28 cellular contexts compared by ENCODE assay signal in the genomic region with DNA sequence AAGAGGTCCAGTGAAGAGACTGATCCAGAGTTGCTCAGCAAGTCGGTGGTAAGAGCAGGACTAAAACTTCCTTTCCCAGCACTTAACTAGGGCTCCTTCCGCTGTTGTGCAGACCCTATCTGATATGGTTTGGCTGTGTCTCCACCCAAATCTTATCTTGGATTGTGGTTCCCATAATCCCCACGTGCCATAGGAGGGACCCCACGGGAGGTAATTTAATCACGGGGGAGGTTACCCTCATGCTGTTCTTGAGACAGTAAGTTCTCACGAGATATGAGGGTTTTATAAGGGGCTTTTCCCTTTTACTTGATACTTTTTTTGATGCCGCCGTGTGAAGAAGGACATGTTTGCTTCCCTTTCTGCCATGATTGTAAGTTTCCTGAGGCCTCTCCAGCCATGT.
"Had no signal": no experiment of that assay in that cellular context is flagged by ENCODE, and none has a peak within 500 bp of the region (broad histone marks: within the 10 kb centered on the region; RNA-seq: fewer than 3 reads in every experiment).

No MANE protein-coding gene starts in this region.

- H3K27me3 Mint-ChIP-seq: activated CD4-positive, alpha-beta memory T cell treated with anti-CD3 and anti-CD28 coated beads, Interleukin-2, amount 10 ng/mL, durations not matched to agents 7 days and 5 days; activated CD4-positive, alpha-beta T cell treated with anti-CD3 and anti-CD28 coated beads, Interleukin-2, amount 10 ng/mL, durations not matched to agents 7 days and 5 days; activated naive CD8-positive, alpha-beta T cell treated with anti-CD3 and anti-CD28 coated beads, Interleukin-2, amount 10 ng/mL, durations not matched to agents 7 days and 5 days; activated T-helper 17 cell treated with anti-CD3 and anti-CD28 coated beads, Interleukin-2, amount 50 U/mL, for 72 hours; central memory CD8-positive, alpha-beta T cell; dendritic cell treated with granulocyte-macrophage colony-stimulating factor and Interleukin-4, amounts not matched to agents 40 ng/mL and 50 ng/mL, for 4 days had no signal

- H3K27ac Mint-ChIP-seq: activated CD4-positive, alpha-beta memory T cell treated with anti-CD3 and anti-CD28 coated beads, Interleukin-2, amount 10 ng/mL, durations not matched to agents 7 days and 5 days; activated CD4-positive, alpha-beta T cell treated with anti-CD3 and anti-CD28 coated beads, Interleukin-2, amount 10 ng/mL, durations not matched to agents 7 days and 5 days; activated naive CD4-positive, alpha-beta T cell treated with anti-CD3 and anti-CD28 coated beads, Interleukin-2, amount 50 U/mL, for 72 hours; activated naive CD8-positive, alpha-beta T cell treated with anti-CD3 and anti-CD28 coated beads, Interleukin-2, amount 10 ng/mL, durations not matched to agents 7 days and 5 days; activated T-helper 17 cell treated with anti-CD3 and anti-CD28 coated beads, Interleukin-2, amount 50 U/mL, for 72 hours; brain; dendritic cell treated with granulocyte-macrophage colony-stimulating factor and Interleukin-4, amounts not matched to agents 40 ng/mL and 50 ng/mL, for 4 days had no signal

- H3K27ac ChIP-seq: ascending aorta, breast epithelium, coronary artery, dorsolateral prefrontal cortex, esophagus muscularis mucosa, foreskin keratinocyte, gastrocnemius medialis, heart left ventricle had no signal

- H3K9me3 ChIP-seq: ascending aorta, breast epithelium, esophagus muscularis mucosa, gastrocnemius medialis, heart left ventricle had no signal

- H3K9me3 Mint-ChIP-seq: activated CD4-positive, alpha-beta memory T cell treated with anti-CD3 and anti-CD28 coated beads, Interleukin-2, amount 10 ng/mL, durations not matched to agents 7 days and 5 days; activated CD4-positive, alpha-beta T cell treated with anti-CD3 and anti-CD28 coated beads, Interleukin-2, amount 10 ng/mL, durations not matched to agents 7 days and 5 days; activated naive CD4-positive, alpha-beta T cell treated with anti-CD3 and anti-CD28 coated beads, Interleukin-2, amount 50 U/mL, for 72 hours; activated naive CD8-positive, alpha-beta T cell treated with anti-CD3 and anti-CD28 coated beads, Interleukin-2, amount 10 ng/mL, durations not matched to agents 7 days and 5 days; activated T-cell treated with anti-CD3 and anti-CD28 coated beads, Interleukin-2, amount 50 U/mL, for 4 hours; activated T-helper 17 cell treated with anti-CD3 and anti-CD28 coated beads, Interleukin-2, amount 50 U/mL, for 72 hours; brain; central memory CD8-positive, alpha-beta T cell; dendritic cell treated with granulocyte-macrophage colony-stimulating factor and Interleukin-4, amounts not matched to agents 40 ng/mL and 50 ng/mL, for 4 days had no signal

- H3K4me3 ChIP-seq: ascending aorta, breast epithelium, coronary artery, dorsolateral prefrontal cortex, esophagus muscularis mucosa, gastrocnemius medialis, heart left ventricle had no signal

- H3K4me3 Mint-ChIP-seq: activated CD4-positive, alpha-beta memory T cell treated with anti-CD3 and anti-CD28 coated beads, Interleukin-2, amount 10 ng/mL, durations not matched to agents 7 days and 5 days; activated CD4-positive, alpha-beta T cell treated with anti-CD3 and anti-CD28 coated beads, Interleukin-2, amount 10 ng/mL, durations not matched to agents 7 days and 5 days; activated naive CD8-positive, alpha-beta T cell treated with anti-CD3 and anti-CD28 coated beads, Interleukin-2, amount 10 ng/mL, durations not matched to agents 7 days and 5 days; activated T-cell treated with anti-CD3 and anti-CD28 coated beads, Interleukin-2, amount 50 U/mL, for 4 hours; activated T-helper 17 cell treated with anti-CD3 and anti-CD28 coated beads, Interleukin-2, amount 50 U/mL, for 72 hours; brain; central memory CD8-positive, alpha-beta T cell; dendritic cell treated with granulocyte-macrophage colony-stimulating factor and Interleukin-4, amounts not matched to agents 40 ng/mL and 50 ng/mL, for 4 days had no signal

- DNase-seq: activated CD4-positive, alpha-beta memory T cell treated with anti-CD3 and anti-CD28 coated beads, Interleukin-2, amount 10 ng/mL, durations not matched to agents 7 days and 5 days; activated CD4-positive, alpha-beta T cell treated with anti-CD3 and anti-CD28 coated beads for 1 hour; activated CD4-positive, alpha-beta T cell treated with anti-CD3 and anti-CD28 coated beads for 4 hours; activated CD4-positive, alpha-beta T cell treated with anti-CD3 and anti-CD28 coated beads, Interleukin-2, amount 10 ng/mL, durations not matched to agents 7 days and 5 days; activated CD4-positive, alpha-beta T cell treated with anti-CD3 and anti-CD28 coated beads, Interleukin-2, amount 50 U/mL, for 4 hours; activated CD8-positive, alpha-beta memory T cell treated with anti-CD3 and anti-CD28 coated beads for 24 hours; activated effector memory CD4-positive, alpha-beta T cell treated with Interleukin-2 at 50 U/mL for 16 hours; activated gamma-delta T cell treated with Interleukin-2 at 50 U/mL for 16 hours; activated naive CD4-positive, alpha-beta T cell treated with Interleukin-2 at 50 U/mL for 16 hours; activated naive CD8-positive, alpha-beta T cell treated with anti-CD3 and anti-CD28 coated beads, Interleukin-2, amount 10 ng/mL, durations not matched to agents 7 days and 5 days; activated T-cell treated with anti-CD3 and anti-CD28 coated beads, Interleukin-2, amount 50 U/mL, for 4 hours; dorsolateral prefrontal cortex; effector memory CD4-positive, alpha-beta T cell; erythroblast; foreskin keratinocyte; gastrocnemius medialis; glutamatergic neuron; heart left ventricle; T-helper 2 cell had no signal

- H3K27me3 ChIP-seq: ascending aorta, breast epithelium, esophagus muscularis mucosa, foreskin keratinocyte, gastrocnemius medialis, heart left ventricle had no signal

- H3K4me1 ChIP-seq: ascending aorta, breast epithelium, esophagus muscularis mucosa, foreskin keratinocyte, gastrocnemius medialis had no signal

- H3K4me1 Mint-ChIP-seq: activated CD4-positive, alpha-beta memory T cell treated with anti-CD3 and anti-CD28 coated beads, Interleukin-2, amount 10 ng/mL, durations not matched to agents 7 days and 5 days; activated CD4-positive, alpha-beta T cell treated with anti-CD3 and anti-CD28 coated beads, Interleukin-2, amount 10 ng/mL, durations not matched to agents 7 days and 5 days; activated naive CD8-positive, alpha-beta T cell treated with anti-CD3 and anti-CD28 coated beads, Interleukin-2, amount 10 ng/mL, durations not matched to agents 7 days and 5 days; activated T-helper 17 cell treated with anti-CD3 and anti-CD28 coated beads, Interleukin-2, amount 50 U/mL, for 72 hours; central memory CD8-positive, alpha-beta T cell had no signal

- H3K36me3 Mint-ChIP-seq: activated naive CD4-positive, alpha-beta T cell treated with anti-CD3 and anti-CD28 coated beads, Interleukin-2, amount 50 U/mL, for 72 hours; activated naive CD8-positive, alpha-beta T cell treated with anti-CD3 and anti-CD28 coated beads, Interleukin-2, amount 10 ng/mL, durations not matched to agents 7 days and 5 days; brain had no signal

- H3K36me3 ChIP-seq: ascending aorta, breast epithelium, esophagus muscularis mucosa, gastrocnemius medialis, heart left ventricle had no signal
